In genomic region chr3:12840148-12840547, GRCh38 we compare ENCODE assay signal across 8 cellular contexts. TPM values are rescaled to one million over a fixed set of nuclear protein-coding genes. Genes with fewer than 3 reads are reported as not detected.
DNase-seq lines count a peak whose midpoint lies in the region; ATAC-seq and TF ChIP-seq lines count a peak whose summit lies in the region.
"Not testable (repeated sequence)": the region's sequence is repeated elsewhere in the genome, so short reads cannot be mapped to it uniquely, and the experiment has no call there.

No MANE protein-coding gene starts in this region.

- WGBS in endodermal cell (ENCODE audit: insufficient coverage in 1 of 2, insufficient read length in 1 of 2), 2 experiments: 55 to 85% methylated on average over 4 to 10 of the region's 10 CpGs

- not testable (repeated sequence) for H3K27me3 ChIP-seq in SU-DHL-6 (ENCODE audit: low read length); endodermal cell (ENCODE audit: control insufficient read depth, insufficient read depth, low read length, poor library complexity, severe bottlenecking)

- H3K9me2 ChIP-seq in SU-DHL-6 (replicated peaks; ENCODE audit: insufficient read depth, low read length): not testable (repeated sequence)

- H3K4me3 Mint-ChIP-seq in HFFc6 (peak overlapping the region; percentile 99), endodermal cell (peak overlapping the region; percentile 99), nephron (peak overlapping the region; percentile 97 to 98 (median 98))
- H3K4me3 Mint-ChIP-seq in activated naive CD8-positive, alpha-beta T cell treated with anti-CD3 and anti-CD28 coated beads for 36 hours: peak overlapping the region; percentile 94
- peak overlapping the region; percentile 95 to 97 for H3K4me3 Mint-ChIP-seq in stimulated activated naive B cell treated with anti-CD40 and anti-IgM and Interleukin-4, amounts not matched to agents 10 μg/mL and 1 μg/mL and 100 μg/mL, for 72 hours

- H3K79me2 ChIP-seq in SU-DHL-6 (ENCODE audit: insufficient read depth, low read length): peaks cover 52% of the 10 kb centered on the region

- peak overlapping the region; percentile 98 for H3K4me3 ChIP-seq in AG10803 (ENCODE audit: low read length)
- H3K4me3 ChIP-seq in SU-DHL-6 (ENCODE audit: insufficient read depth, low read length, poor library complexity, severe bottlenecking): peak overlapping the region; percentile 97
- H3K4me3 ChIP-seq in endodermal cell (ENCODE audit: low read length): peak overlapping the region; percentile 96
- H3K4me3 ChIP-seq in iPS-18c (ENCODE audit: insufficient read depth, low read depth, low read length): peak overlapping the region; percentile 99

- H3F3A ChIP-seq in SU-DHL-6 (ENCODE audit: insufficient read depth): peaks cover 43% of the 10 kb centered on the region

- peaks cover 36% of the 10 kb centered on the region for H4K20me1 ChIP-seq in SU-DHL-6 (ENCODE audit: low read depth, low read length)

- DNase-seq in AG10803 (ENCODE audit: low read depth); HFFc6; activated naive CD8-positive, alpha-beta T cell treated with anti-CD3 and anti-CD28 coated beads for 36 hours; endodermal cell; stimulated activated naive B cell treated with anti-CD40 and anti-IgM and Interleukin-4, amounts not matched to agents 10 μg/mL and 1 μg/mL and 100 μg/mL, for 72 hours: not testable (repeated sequence)

- H3K27me3 Mint-ChIP-seq in HFFc6 (ENCODE audit: insufficient read depth); activated naive CD8-positive, alpha-beta T cell treated with anti-CD3 and anti-CD28 coated beads for 36 hours; endodermal cell (ENCODE audit: insufficient read depth); nephron (ENCODE audit: low read depth); stimulated activated naive B cell treated with anti-CD40 and anti-IgM and Interleukin-4, amounts not matched to agents 10 μg/mL and 1 μg/mL and 100 μg/mL, for 72 hours: not testable (repeated sequence)

- H3K27ac ChIP-seq in SU-DHL-6 (ENCODE audit: low read depth, low read length): peak overlapping the region; percentile 83
- H3K27ac ChIP-seq in endodermal cell (ENCODE audit: low read depth, low read length): not testable (repeated sequence)

- H3K27ac Mint-ChIP-seq in HFFc6 (peak overlapping the region; percentile 99), endodermal cell (peak overlapping the region; percentile 100), nephron (peak overlapping the region; percentile 100)
- H3K27ac Mint-ChIP-seq in activated naive CD8-positive, alpha-beta T cell treated with anti-CD3 and anti-CD28 coated beads for 36 hours: peak overlapping the region; percentile 99
- H3K27ac Mint-ChIP-seq in stimulated activated naive B cell treated with anti-CD40 and anti-IgM and Interleukin-4, amounts not matched to agents 10 μg/mL and 1 μg/mL and 100 μg/mL, for 72 hours: peak overlapping the region; percentile 100

- not testable (repeated sequence) for H2AFZ ChIP-seq in SU-DHL-6 (ENCODE audit: low read depth, low read length, severe bottlenecking)

- H3K36me3 Mint-ChIP-seq in HFFc6 (ENCODE audit: low read depth) (peaks cover 56% of the 10 kb centered on the region), endodermal cell (ENCODE audit: low read depth) (peaks cover 58% of the 10 kb centered on the region), nephron (ENCODE audit: low read depth) (peaks cover 55% of the 10 kb centered on the region)
- peaks cover 61% of the 10 kb centered on the region for H3K36me3 Mint-ChIP-seq in activated naive CD8-positive, alpha-beta T cell treated with anti-CD3 and anti-CD28 coated beads for 36 hours
- peaks cover 41 to 56% of the 10 kb centered on the region in 2 donors for H3K36me3 Mint-ChIP-seq in stimulated activated naive B cell treated with anti-CD40 and anti-IgM and Interleukin-4, amounts not matched to agents 10 μg/mL and 1 μg/mL and 100 μg/mL, for 72 hours

- not testable (repeated sequence) for H3K9me3 ChIP-seq in SU-DHL-6 (ENCODE audit: insufficient read depth, low read length); endodermal cell (ENCODE audit: control insufficient read depth, low read length); iPS-18c (ENCODE audit: control insufficient read depth, insufficient read depth, low read length)

- not testable (repeated sequence) for H3K9me3 Mint-ChIP-seq in HFFc6; activated naive CD8-positive, alpha-beta T cell treated with anti-CD3 and anti-CD28 coated beads for 36 hours; endodermal cell; nephron; stimulated activated naive B cell treated with anti-CD40 and anti-IgM and Interleukin-4, amounts not matched to agents 10 μg/mL and 1 μg/mL and 100 μg/mL, for 72 hours

- not testable (repeated sequence) for TF ChIP-seq CTCF in AG10803 (conservative IDR thresholded peaks at IDR 0.05; ENCODE audit: low read length); HFFc6 (IDR thresholded peaks at IDR 0.05); SU-DHL-6 (IDR thresholded peaks at IDR 0.05; ENCODE audit: insufficient read depth, low read length, poor library complexity, severe bottlenecking); endodermal cell (conservative IDR thresholded peaks at IDR 0.05); nephron (IDR thresholded peaks at IDR 0.05; ENCODE audit: unreplicated experiment in 3 of 3)

- H3K4me1 ChIP-seq in endodermal cell (ENCODE audit: control insufficient read depth, insufficient read depth, low read length): not testable (repeated sequence)

- H3K4me1 Mint-ChIP-seq in HFFc6 (ENCODE audit: low read depth) (peaks cover 49% of the 10 kb centered on the region), endodermal cell (peaks cover 37% of the 10 kb centered on the region), nephron (peaks cover 45% of the 10 kb centered on the region)
- H3K4me1 Mint-ChIP-seq in activated naive CD8-positive, alpha-beta T cell treated with anti-CD3 and anti-CD28 coated beads for 36 hours: peaks cover 48% of the 10 kb centered on the region
- peaks cover 27 to 58% of the 10 kb centered on the region in 2 donors for H3K4me1 Mint-ChIP-seq in stimulated activated naive B cell treated with anti-CD40 and anti-IgM and Interleukin-4, amounts not matched to agents 10 μg/mL and 1 μg/mL and 100 μg/mL, for 72 hours

- H3K36me3 ChIP-seq in SU-DHL-6 (ENCODE audit: low read length): peaks cover 47% of the 10 kb centered on the region
- peaks cover 53% of the 10 kb centered on the region for H3K36me3 ChIP-seq in endodermal cell (ENCODE audit: control insufficient read depth, insufficient read depth, low read length)

- H3K9ac ChIP-seq in SU-DHL-6 (ENCODE audit: low read length): peak overlapping the region; percentile 97
- peak overlapping the region; percentile 98 for H3K9ac ChIP-seq in endodermal cell (ENCODE audit: extremely low read depth, low read length, poor library complexity, severe bottlenecking)

- H3K4me2 ChIP-seq in SU-DHL-6 (ENCODE audit: low read depth, low read length, poor library complexity, severe bottlenecking): peak overlapping the region; percentile 77

- not testable (repeated sequence) for ATAC-seq in stimulated activated naive B cell treated with anti-CD40 and anti-IgM and Interleukin-4, amounts not matched to agents 10 μg/mL and 1 μg/mL and 100 μg/mL, for 72 hours (replicated peaks)

RNA-seq across cellular contexts. Expression of gene RPL32, which starts 1.2 kb away (rescaled TPM):
- 1,000 to 10,000 TPM; 1,490 to 1,730 (median 1,677) TPM for total RNA-seq in HFFc6 (2021; fragmentation: NEBNext Ultra II Directional; extraction: Animal tissue kit (Norgen Biotek cat#: 25700))
- total RNA-seq in activated naive CD8-positive, alpha-beta T cell treated with anti-CD3 and anti-CD28 coated beads for 36 hours: 1,000 to 10,000 TPM; 2,700 to 2,702 TPM
- total RNA-seq in endodermal cell: 1,000 to 10,000 TPM; 1,362 to 1,580 TPM
- 2,723 TPM for polyA plus RNA-seq in endodermal cell (2013, experiment 1 of 2)
- 2,594 TPM for polyA plus RNA-seq in endodermal cell (2013, experiment 2 of 2)

RNA-seq across cellular contexts. Expression of gene CAND2, which starts 43.7 kb away (rescaled TPM):
- 10 to 100 TPM in 1 of 6 experiments, 1 to 10 TPM in 5; 4.5 to 10.5 (median 8.3) TPM for total RNA-seq in HFFc6 (2021; fragmentation: NEBNext Ultra II Directional; extraction: Animal tissue kit (Norgen Biotek cat#: 25700))
- 1 to 10 TPM; 2.4 to 2.6 TPM for total RNA-seq in activated naive CD8-positive, alpha-beta T cell treated with anti-CD3 and anti-CD28 coated beads for 36 hours
- 10 to 100 TPM in 1 of 2 donors, 1 to 10 TPM in 1; 7.8 to 15.0 TPM for total RNA-seq in endodermal cell
- polyA plus RNA-seq in endodermal cell (2013, experiment 1 of 2): 12.4 TPM
- polyA plus RNA-seq in endodermal cell (2013, experiment 2 of 2): 10.1 TPM
